28 cellular contexts compared by ENCODE assay signal in genomic region chr11:83427943-83428342, GRCh38.
"Had no signal": no experiment of that assay in that cellular context is flagged by ENCODE, and none has a peak within 500 bp of the region (broad histone marks: within the 10 kb centered on the region; RNA-seq: fewer than 3 reads in every experiment).

No MANE protein-coding gene starts in this region.

- H3K27ac ChIP-seq: colonic mucosa, coronary artery, dorsolateral prefrontal cortex, epithelial cell of prostate, esophagus muscularis mucosa, esophagus squamous epithelium, foreskin keratinocyte, gastrocnemius medialis, gastroesophageal sphincter, heart left ventricle had no signal

- H3K4me1 ChIP-seq: colonic mucosa, esophagus muscularis mucosa, esophagus squamous epithelium, foreskin keratinocyte, gastrocnemius medialis, gastroesophageal sphincter, heart left ventricle had no signal

- ATAC-seq: effector memory CD8-positive, alpha-beta T cell; esophagus mucosa; foreskin keratinocyte; gastrocnemius medialis; gastroesophageal sphincter; heart left ventricle had no signal

- H3K36me3 ChIP-seq: colonic mucosa, esophagus muscularis mucosa, esophagus squamous epithelium, gastrocnemius medialis, gastroesophageal sphincter, heart left ventricle had no signal

- DNase-seq: colonic mucosa; cortex of kidney; dermis blood vessel endothelial cell; dorsolateral prefrontal cortex; effector CD4-positive, alpha-beta T cell; effector CD8-positive, alpha-beta T cell; effector memory CD4-positive, alpha-beta T cell; effector memory CD8-positive, alpha-beta T cell; endodermal cell; erythroblast; esophagus squamous epithelium; foreskin fibroblast; foreskin keratinocyte; foreskin melanocyte; gastrocnemius medialis; glutamatergic neuron; head of caudate nucleus; heart left ventricle had no signal

- H3K27ac Mint-ChIP-seq: dendritic cell treated with granulocyte-macrophage colony-stimulating factor and Interleukin-4, amounts not matched to agents 40 ng/mL and 50 ng/mL, for 4 days; effector memory CD8-positive, alpha-beta T cell; endodermal cell had no signal

- H3K27me3 ChIP-seq: colonic mucosa, dorsolateral prefrontal cortex, esophagus muscularis mucosa, esophagus squamous epithelium, foreskin keratinocyte, gastrocnemius medialis, gastroesophageal sphincter, heart left ventricle had no signal

- H3K27me3 Mint-ChIP-seq: dendritic cell treated with granulocyte-macrophage colony-stimulating factor and Interleukin-4, amounts not matched to agents 40 ng/mL and 50 ng/mL, for 4 days; effector memory CD8-positive, alpha-beta T cell had no signal

- H3K4me3 Mint-ChIP-seq: dendritic cell treated with granulocyte-macrophage colony-stimulating factor and Interleukin-4, amounts not matched to agents 40 ng/mL and 50 ng/mL, for 4 days; effector memory CD8-positive, alpha-beta T cell; endodermal cell had no signal

- H3K9me3 ChIP-seq: colonic mucosa, gastrocnemius medialis had no signal

- FAIRE-seq: colon, endometrium, endothelial cell of umbilical vein, frontal cortex had no signal

- H3K4me3 ChIP-seq: colonic mucosa, coronary artery, dorsolateral prefrontal cortex, esophagus muscularis mucosa, esophagus squamous epithelium, gastrocnemius medialis, gastroesophageal sphincter, heart left ventricle had no signal
